In genomic region chr19:35775298-35776101, GRCh38 we compare ENCODE assay signal across 8 cellular contexts. TPM values are rescaled to one million over a fixed set of nuclear protein-coding genes. Genes with fewer than 3 reads are reported as not detected.
DNase-seq lines count a peak whose midpoint lies in the region; ATAC-seq and TF ChIP-seq lines count a peak whose summit lies in the region.

ARHGAP33 (plus strand) TSS chr19:35775564; CDS start chr19:35775659, 95 bp downstream.

- H3K4me1 ChIP-seq in HUES48 (ENCODE audit: control insufficient read depth, insufficient read depth, low read length): peaks cover 17% of the 10 kb centered on the region
- H3K4me1 ChIP-seq in NT2/D1 (ENCODE audit: insufficient read depth, insufficient read length): peaks cover 15% of the 10 kb centered on the region
- H3K4me1 ChIP-seq in endocrine pancreas (ENCODE audit: control insufficient read depth, insufficient read depth, low read length): no peaks in the 10 kb centered on the region
- H3K4me1 ChIP-seq in mesendoderm (ENCODE audit: control insufficient read depth, low read depth, low read length): peaks cover 8% of the 10 kb centered on the region

- CTCF ChIA-PET in Calu3 (lab: Charles Lee): no interaction called here

- H3K23ac ChIP-seq in mesendoderm (ENCODE audit: low read length): no peak within 1 kb of the TSS

- TF ChIP-seq CTCF in Calu3 (IDR thresholded peaks at IDR 0.05; ENCODE audit: unreplicated experiment): no peak

- H2AK5ac ChIP-seq in mesendoderm (ENCODE audit: low read length): no peak within 1 kb of the TSS

- no peaks in the 10 kb centered on the region for H3K9me3 Mint-ChIP-seq in Calu3 (ENCODE audit: low read depth, unreplicated experiment)

- no TSS peak for BruUV-seq in Calu3 (replicated peaks; lab: Mats Ljungman, UMichigan)

- H3K4me2 ChIP-seq in mesendoderm (ENCODE audit: low read length): peak within 1 kb of the TSS; percentile 19

- peak within 1 kb of the TSS; percentile 69 for H3K4me3 Mint-ChIP-seq in Calu3 (ENCODE audit: low read depth, unreplicated experiment)

- H3K56ac ChIP-seq in mesendoderm (ENCODE audit: low read length): peak within 1 kb of the TSS; percentile 78

- peaks cover 13% of the 10 kb centered on the region for H3K4me1 Mint-ChIP-seq in Calu3 (ENCODE audit: low read depth, unreplicated experiment)

- no peak within 1 kb of the TSS for H4K5ac ChIP-seq in mesendoderm (ENCODE audit: low read length)

- no peak within 1 kb of the TSS for H3K9ac ChIP-seq in HUES48 (ENCODE audit: low read depth, low read length)
- peak within 1 kb of the TSS; percentile 56 for H3K9ac ChIP-seq in NT2/D1 (ENCODE audit: insufficient read length, low read depth)
- H3K9ac ChIP-seq in endocrine pancreas (ENCODE audit: control insufficient read depth, insufficient read depth, low read length): peak within 1 kb of the TSS; percentile 72
- peak within 1 kb of the TSS; percentile 53 for H3K9ac ChIP-seq in mesendoderm (ENCODE audit: low read length)

- no CpG with 5 or more reads among the region's 82 CpGs for WGBS in mesendoderm (ENCODE audit: extremely low coverage, insufficient coverage, low lambda C conversion rate)

- DNase-seq in Calu3 (peak; percentile 100), NT2/D1 (ENCODE audit: low read depth, low spot score) (peak; percentile 87), mesendoderm (peak; percentile 97)
- DNase-seq in activated CD8-positive, alpha-beta memory T cell treated with anti-CD3 and anti-CD28 coated beads for 48 hours (ENCODE audit: low read depth in 2 of 3, low spot score in 2 of 3): peak; percentile 94 to 97 (median 94)
- DNase-seq in stimulated activated CD8-positive, alpha-beta memory T cell treated with anti-CD3 and anti-CD28 coated beads, Interleukin-12 subunit alpha, Interleukin-12 subunit beta, amount 100 ng/mL, for 4 hours (ENCODE audit: low read depth): peak; percentile 95

- H3K18ac ChIP-seq in mesendoderm (ENCODE audit: low read length): peak within 1 kb of the TSS; percentile 13

- H4K8ac ChIP-seq in mesendoderm (ENCODE audit: low read depth, low read length): no peak within 1 kb of the TSS

- intact Hi-C loops in Calu3 (cut with micrococcal nuclease; ENCODE audit: unreplicated experiment): no loop called here

- H3K27ac Mint-ChIP-seq in Calu3 (ENCODE audit: unreplicated experiment): peak within 1 kb of the TSS; percentile 55

- no peak within 1 kb of the TSS for H2BK5ac ChIP-seq in mesendoderm (ENCODE audit: low read length)

- no peaks in the 10 kb centered on the region for H3K36me3 ChIP-seq in HUES48 (ENCODE audit: control insufficient read depth, insufficient read depth, low read length)
- H3K36me3 ChIP-seq in NT2/D1 (ENCODE audit: insufficient read depth, insufficient read length, low read length): no peaks in the 10 kb centered on the region
- H3K36me3 ChIP-seq in endocrine pancreas (ENCODE audit: control insufficient read depth, insufficient read depth, low read length): no peaks in the 10 kb centered on the region
- no peaks in the 10 kb centered on the region for H3K36me3 ChIP-seq in mesendoderm (ENCODE audit: control insufficient read depth, insufficient read depth, low read length)

- H2BK120ac ChIP-seq in mesendoderm (ENCODE audit: low read depth, low read length): no peak within 1 kb of the TSS

- no peaks in the 10 kb centered on the region for H3K79me2 ChIP-seq in mesendoderm (ENCODE audit: control insufficient read depth, insufficient read depth, low read length)

- H2BK15ac ChIP-seq in mesendoderm (replicated peaks; ENCODE audit: low read depth): no peak within 1 kb of the TSS

- no peaks in the 10 kb centered on the region for H3K79me1 ChIP-seq in mesendoderm (ENCODE audit: low read length)

- H3K27ac ChIP-seq in HUES48 (ENCODE audit: low read depth, low read length) (no peak within 1 kb of the TSS), mesendoderm (ENCODE audit: low read depth, low read length) (no peak within 1 kb of the TSS)

- no peak within 1 kb of the TSS for H3K4ac ChIP-seq in mesendoderm (ENCODE audit: low read depth, low read length)

- H3K27me3 ChIP-seq in HUES48 (ENCODE audit: control insufficient read depth, insufficient read depth, low read length): peaks cover 9% of the 10 kb centered on the region
- H3K27me3 ChIP-seq in NT2/D1 (ENCODE audit: insufficient read depth, insufficient read length): peaks cover 25% of the 10 kb centered on the region
- H3K27me3 ChIP-seq in endocrine pancreas (ENCODE audit: control insufficient read depth, insufficient read depth, low read length): no peaks in the 10 kb centered on the region
- H3K27me3 ChIP-seq in mesendoderm (ENCODE audit: insufficient read depth, low read length, poor library complexity): no peaks in the 10 kb centered on the region

- no peaks in the 10 kb centered on the region for H3K9me3 ChIP-seq in HUES48 (ENCODE audit: control insufficient read depth, insufficient read depth, low read length)
- H3K9me3 ChIP-seq in NT2/D1 (ENCODE audit: insufficient read depth, low read length): no peaks in the 10 kb centered on the region
- H3K9me3 ChIP-seq in endocrine pancreas (ENCODE audit: control insufficient read depth, low read length): no peaks in the 10 kb centered on the region

- H3K27me3 Mint-ChIP-seq in Calu3 (ENCODE audit: unreplicated experiment): no peaks in the 10 kb centered on the region

- H3K4me3 ChIP-seq in HUES48 (ENCODE audit: low read depth, low read length): peak within 1 kb of the TSS; percentile 81
- peak within 1 kb of the TSS; percentile 51 for H3K4me3 ChIP-seq in NT2/D1 (ENCODE audit: insufficient read length, low read depth)
- H3K4me3 ChIP-seq in endocrine pancreas (ENCODE audit: control insufficient read depth, insufficient read depth, low read length): peak within 1 kb of the TSS; percentile 36
- H3K4me3 ChIP-seq in mesendoderm (ENCODE audit: low read length): peak within 1 kb of the TSS; percentile 47

- peaks cover 11% of the 10 kb centered on the region for H3K36me3 Mint-ChIP-seq in Calu3 (ENCODE audit: insufficient read depth, unreplicated experiment)

- peak; percentile 87 for ATAC-seq in GM21423 (IDR thresholded peaks at IDR 0.05; ENCODE audit: unreplicated experiment)

RNA-seq across cellular contexts. Expression of gene ARHGAP33, which starts in this region (rescaled TPM):
- total RNA-seq in Calu3 (2022): 16.8 and 27.0 TPM in 2 replicates
- 10.3 TPM for polyA plus RNA-seq in mesendoderm (2013, experiment 1 of 2)
- 9.8 TPM for polyA plus RNA-seq in mesendoderm (2013, experiment 2 of 2)
